In the genomic region with DNA sequence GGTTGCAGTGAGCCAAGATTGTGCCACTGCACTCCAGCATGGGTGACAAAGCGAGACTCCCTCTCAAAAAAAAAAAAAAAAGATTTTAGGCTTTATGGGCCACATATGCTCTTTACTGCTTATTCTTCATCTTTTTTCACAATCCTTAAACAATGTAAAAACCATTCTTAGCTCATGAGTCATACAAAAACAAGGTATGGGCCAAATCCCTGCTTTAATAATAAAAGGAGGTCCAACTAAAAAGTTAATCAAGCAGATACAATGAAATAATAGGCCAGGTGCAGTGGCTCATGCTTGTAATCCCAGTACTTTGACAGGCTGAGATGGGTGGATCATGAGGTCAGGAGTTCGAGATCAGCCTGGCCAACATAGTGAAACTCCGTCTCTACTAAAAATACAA, we compare ENCODE assay signal across 7 cellular contexts. TPM values are rescaled to one million over a fixed set of nuclear protein-coding genes. Genes with fewer than 3 reads are reported as not detected.
DNase-seq lines count a peak whose midpoint lies in the region; FAIRE-seq and TF ChIP-seq lines count a peak whose summit lies in the region.
"Not testable (repeated sequence)": the region's sequence is repeated elsewhere in the genome, so short reads cannot be mapped to it uniquely, and the experiment has no call there.

No MANE protein-coding gene starts in this region.

- peak; percentile 30 for DNase-seq in AG20443 (ENCODE audit: low spot score)
- peak; percentile 25 for DNase-seq in HFFc6
- peak; percentile 38 for DNase-seq in RCC 7860 (ENCODE audit: low spot score)
- DNase-seq in amniotic epithelial cell (ENCODE audit: low read depth) = peak; percentile 42
- DNase-seq in dermis microvascular lymphatic vessel endothelial cell (ENCODE audit: low read depth in 2 of 2) = peak; percentile 59 to 78
- peak; percentile 36 for DNase-seq in fibroblast of peridontal ligament (ENCODE audit: extremely low read depth)
- peak; percentile 50 for DNase-seq in kidney glomerular epithelial cell (lab: John Stamatoyannopoulos, UW)

- H3K27ac Mint-ChIP-seq in HFFc6 = peak overlapping the region; percentile 60

- TF ChIP-seq CTCF in HFFc6 (IDR thresholded peaks at IDR 0.05) = not testable (repeated sequence)

- FAIRE-seq in RCC 7860 (lab: Jason Lieb, UNC) = not testable (repeated sequence)

- peaks cover 45% of the 10 kb centered on the region for H3K36me3 Mint-ChIP-seq in HFFc6 (ENCODE audit: low read depth)

- not testable (repeated sequence) for H3K4me3 Mint-ChIP-seq in HFFc6

- not testable (repeated sequence) for H3K9me3 Mint-ChIP-seq in HFFc6

- H3K27me3 Mint-ChIP-seq in HFFc6 (ENCODE audit: insufficient read depth) = not testable (repeated sequence)

- H3K4me1 Mint-ChIP-seq in HFFc6 (ENCODE audit: low read depth) = peaks cover 63% of the 10 kb centered on the region

RNA-seq across cellular contexts. Expression of gene YARS1, which starts 21.4 kb away (rescaled TPM):
- total RNA-seq in HFFc6 (2021; fragmentation: NEBNext Ultra II Directional; extraction: Animal tissue kit (Norgen Biotek cat#: 25700)) = 100 to 1,000 TPM in 4 of 6 experiments, 10 to 100 TPM in 2; 92.5 to 122 (median 107) TPM
- total RNA-seq in dermis microvascular lymphatic vessel endothelial cell = 65.2 and 73.3 TPM in 2 replicates

RNA-seq across cellular contexts. Expression of gene S100PBP, which starts 21.7 kb away (rescaled TPM):
- 10 to 100 TPM; 20.0 to 24.9 (median 21.6) TPM for total RNA-seq in HFFc6 (2021; fragmentation: NEBNext Ultra II Directional; extraction: Animal tissue kit (Norgen Biotek cat#: 25700))
- total RNA-seq in dermis microvascular lymphatic vessel endothelial cell = 11.9 and 14.3 TPM in 2 replicates

Comparison
In these comparisons a context has a peak if more than half of its experiments do, and no peak if none do; other contexts are left out.
1. Peak in every context shown above with its lines: DNase-seq.